Comparison of ENCODE assay signal across 14 cellular contexts in genomic region chr17:36856169-36856568, GRCh38.
"Had no signal": no experiment of that assay in that cellular context is flagged by ENCODE, and none has a peak within 500 bp of the region (broad histone marks: within the 10 kb centered on the region; RNA-seq: fewer than 3 reads in every experiment).

No MANE protein-coding gene starts in this region.

- H3K4me3 ChIP-seq: esophagus squamous epithelium, sigmoid colon had no signal

- H3K4me3 Mint-ChIP-seq: activated naive CD4-positive, alpha-beta T cell treated with anti-CD3 and anti-CD28 coated beads, Interleukin-2, amount 50 U/mL, for 24 hours; brain; immature natural killer cell; nephron; T-helper 1 cell treated with Interleukin-12 subunit alpha and Interleukin-12 subunit beta and Interleukin-4 antibody, amounts not matched to agents 30 μg/mL and 1 μg/mL, for 36 hours had no signal

- H3K27ac ChIP-seq: esophagus squamous epithelium, sigmoid colon had no signal

- DNase-seq: activated CD4-positive, alpha-beta T cell treated with anti-CD3 and anti-CD28 coated beads, Interleukin-2, amount 50 U/mL, for 1 hour; activated CD4-positive, CD25-positive, alpha-beta regulatory T cell; amniotic stem cell; esophagus squamous epithelium; foreskin fibroblast; immature natural killer cell; mesenchymal stem cell; sigmoid colon; stimulated activated CD4-positive, alpha-beta T cell treated with anti-CD3 and anti-CD28 coated beads, Interleukin-2, amount 100 ng/mL, for 24 hours; stimulated activated naive CD4-positive, alpha-beta T cell had no signal

- H3K9me3 ChIP-seq: esophagus squamous epithelium, sigmoid colon had no signal

- H3K36me3 Mint-ChIP-seq: activated naive CD4-positive, alpha-beta T cell treated with anti-CD3 and anti-CD28 coated beads, Interleukin-2, amount 50 U/mL, for 24 hours; brain; immature natural killer cell had no signal

- H3K27ac Mint-ChIP-seq: activated naive CD4-positive, alpha-beta T cell treated with anti-CD3 and anti-CD28 coated beads, Interleukin-2, amount 50 U/mL, for 24 hours; immature natural killer cell; T-helper 1 cell treated with Interleukin-12 subunit alpha and Interleukin-12 subunit beta and Interleukin-4 antibody, amounts not matched to agents 30 μg/mL and 1 μg/mL, for 36 hours had no signal

- H3K36me3 ChIP-seq: esophagus squamous epithelium, sigmoid colon had no signal

- H3K4me1 Mint-ChIP-seq: immature natural killer cell had no signal

- H3K9me3 Mint-ChIP-seq: activated naive CD4-positive, alpha-beta T cell treated with anti-CD3 and anti-CD28 coated beads, Interleukin-2, amount 50 U/mL, for 24 hours; immature natural killer cell; nephron; T-helper 1 cell treated with Interleukin-12 subunit alpha and Interleukin-12 subunit beta and Interleukin-4 antibody, amounts not matched to agents 30 μg/mL and 1 μg/mL, for 36 hours had no signal

- H3K4me1 ChIP-seq: sigmoid colon had no signal
